In the genomic region with DNA sequence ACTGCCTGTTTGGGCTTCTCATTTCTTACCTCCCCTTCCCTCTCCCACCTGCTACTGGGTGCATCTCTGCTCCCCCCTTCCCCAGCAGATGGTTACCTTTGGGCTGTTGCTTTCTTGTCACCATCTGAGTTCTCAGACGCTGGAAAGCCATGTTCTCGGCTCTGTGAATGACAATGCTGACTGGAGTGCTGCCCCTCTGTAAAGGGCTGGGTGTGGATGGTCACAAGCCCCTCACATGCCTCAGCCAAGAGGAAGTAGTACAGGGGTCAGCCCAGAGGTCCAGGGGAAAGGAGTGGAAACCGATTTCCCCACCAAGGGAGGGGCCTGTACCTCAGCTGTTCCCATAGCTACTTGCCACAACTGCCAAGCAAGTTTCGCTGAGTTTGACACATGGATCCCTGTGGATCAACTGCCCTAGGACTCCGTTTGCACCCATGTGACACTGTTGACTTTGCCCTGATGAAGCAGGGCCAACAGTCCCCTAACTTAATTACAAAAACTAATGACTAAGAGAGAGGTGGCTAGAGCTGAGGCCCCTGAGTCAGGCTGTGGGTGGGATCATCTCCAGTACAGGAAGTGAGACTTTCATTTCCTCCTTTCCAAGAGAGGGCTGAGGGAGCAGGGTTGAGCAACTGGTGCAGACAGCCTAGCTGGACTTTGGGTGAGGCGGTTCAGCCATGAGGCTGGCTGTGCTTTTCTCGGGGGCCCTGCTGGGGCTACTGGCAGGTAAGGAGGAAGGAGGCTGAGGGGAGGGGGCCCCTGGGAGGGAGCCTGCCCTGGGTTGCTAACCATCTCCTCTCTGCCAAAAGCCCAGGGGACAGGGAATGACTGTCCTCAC, we compare ENCODE assay signal across 1 cellular context.
TF ChIP-seq lines count a peak whose summit lies in the region.

A gene with protein sequence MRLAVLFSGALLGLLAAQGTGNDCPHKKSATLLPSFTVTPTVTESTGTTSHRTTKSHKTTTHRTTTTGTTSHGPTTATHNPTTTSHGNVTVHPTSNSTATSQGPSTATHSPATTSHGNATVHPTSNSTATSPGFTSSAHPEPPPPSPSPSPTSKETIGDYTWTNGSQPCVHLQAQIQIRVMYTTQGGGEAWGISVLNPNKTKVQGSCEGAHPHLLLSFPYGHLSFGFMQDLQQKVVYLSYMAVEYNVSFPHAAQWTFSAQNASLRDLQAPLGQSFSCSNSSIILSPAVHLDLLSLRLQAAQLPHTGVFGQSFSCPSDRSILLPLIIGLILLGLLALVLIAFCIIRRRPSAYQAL (plus strand): TSS at position 638 of the 838 bp plus-strand sequence. CDS start 40 bp downstream, at position 678.

TF ChIP-seq in HepG2, 621 proteins besides CTCF, POLR2A, EP300 and RAD21 (continued from another document and continues in another):
- TF ChIP-seq, protein P1, sequence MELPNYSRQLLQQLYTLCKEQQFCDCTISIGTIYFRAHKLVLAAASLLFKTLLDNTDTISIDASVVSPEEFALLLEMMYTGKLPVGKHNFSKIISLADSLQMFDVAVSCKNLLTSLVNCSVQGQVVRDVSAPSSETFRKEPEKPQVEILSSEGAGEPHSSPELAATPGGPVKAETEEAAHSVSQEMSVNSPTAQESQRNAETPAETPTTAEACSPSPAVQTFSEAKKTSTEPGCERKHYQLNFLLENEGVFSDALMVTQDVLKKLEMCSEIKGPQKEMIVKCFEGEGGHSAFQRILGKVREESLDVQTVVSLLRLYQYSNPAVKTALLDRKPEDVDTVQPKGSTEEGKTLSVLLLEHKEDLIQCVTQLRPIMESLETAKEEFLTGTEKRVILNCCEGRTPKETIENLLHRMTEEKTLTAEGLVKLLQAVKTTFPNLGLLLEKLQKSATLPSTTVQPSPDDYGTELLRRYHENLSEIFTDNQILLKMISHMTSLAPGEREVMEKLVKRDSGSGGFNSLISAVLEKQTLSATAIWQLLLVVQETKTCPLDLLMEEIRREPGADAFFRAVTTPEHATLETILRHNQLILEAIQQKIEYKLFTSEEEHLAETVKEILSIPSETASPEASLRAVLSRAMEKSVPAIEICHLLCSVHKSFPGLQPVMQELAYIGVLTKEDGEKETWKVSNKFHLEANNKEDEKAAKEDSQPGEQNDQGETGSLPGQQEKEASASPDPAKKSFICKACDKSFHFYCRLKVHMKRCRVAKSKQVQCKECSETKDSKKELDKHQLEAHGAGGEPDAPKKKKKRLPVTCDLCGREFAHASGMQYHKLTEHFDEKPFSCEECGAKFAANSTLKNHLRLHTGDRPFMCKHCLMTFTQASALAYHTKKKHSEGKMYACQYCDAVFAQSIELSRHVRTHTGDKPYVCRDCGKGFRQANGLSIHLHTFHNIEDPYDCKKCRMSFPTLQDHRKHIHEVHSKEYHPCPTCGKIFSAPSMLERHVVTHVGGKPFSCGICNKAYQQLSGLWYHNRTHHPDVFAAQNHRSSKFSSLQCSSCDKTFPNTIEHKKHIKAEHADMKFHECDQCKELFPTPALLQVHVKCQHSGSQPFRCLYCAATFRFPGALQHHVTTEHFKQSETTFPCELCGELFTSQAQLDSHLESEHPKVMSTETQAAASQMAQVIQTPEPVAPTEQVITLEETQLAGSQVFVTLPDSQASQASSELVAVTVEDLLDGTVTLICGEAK (IDR thresholded peaks at IDR 0.05): no peak
- TF ChIP-seq, protein P1 (CRISPR knock-in tag; IDR thresholded peaks at IDR 0.05): peak; percentile 77; the same call in 1 of the 2 replicates
- TF ChIP-seq GATA4 (IDR thresholded peaks at IDR 0.05; ENCODE audit: borderline replicate concordance, low read depth) (peak; percentile 11; the same call in 1 of the 2 replicates), ZMAT3 (CRISPR knock-in tag; conservative IDR thresholded peaks at IDR 0.05) (no peak), CBX2 (IDR thresholded peaks at IDR 0.05; ENCODE audit: low read depth, low read length) (no peak), CBX2 (CRISPR knock-in tag; IDR thresholded peaks at IDR 0.05; ENCODE audit: low read depth) (no peak), U2AF1 (optimal IDR thresholded peaks at IDR 0.05; ENCODE audit: low read depth, low read length) (no peak), ZNF180 (CRISPR knock-in tag; IDR thresholded peaks at IDR 0.05; ENCODE audit: borderline replicate concordance, low read depth) (no peak), ZMYM3 (CRISPR knock-in tag; IDR thresholded peaks at IDR 0.05) (peak; percentile 17; the same call in 1 of the 2 replicates), MAZ (IDR thresholded peaks at IDR 0.05; ENCODE audit: borderline replicate concordance, low read depth, low read length) (no peak), MAZ (CRISPR knock-in tag; IDR thresholded peaks at IDR 0.05; ENCODE audit: low read depth) (peak; percentile 57), NRL (CRISPR knock-in tag; IDR thresholded peaks at IDR 0.05; ENCODE audit: borderline replicate concordance) (0 out of 2 replicates have a peak, but pooled peaks have one; percentile 37), ZNF616 (CRISPR knock-in tag; IDR thresholded peaks at IDR 0.05; ENCODE audit: low read depth) (0 out of 2 replicates have a peak, but pooled peaks have one; percentile 25), ATM (IDR thresholded peaks at IDR 0.05; ENCODE audit: borderline replicate concordance) (no peak), NAIF1 (CRISPR knock-in tag; IDR thresholded peaks at IDR 0.05; ENCODE audit: borderline replicate concordance) (no peak), ZNF33B (CRISPR knock-in tag; IDR thresholded peaks at IDR 0.05) (peak; percentile 65; the same call in 1 of the 2 replicates), ZKSCAN5 (CRISPR knock-in tag; IDR thresholded peaks at IDR 0.05) (peak; percentile 99), TGIF2 (CRISPR knock-in tag; IDR thresholded peaks at IDR 0.05) (peak; percentile 94), ZFP41 (CRISPR knock-in tag; IDR thresholded peaks at IDR 0.05; ENCODE audit: borderline replicate concordance) (no peak), ZNF430 (CRISPR knock-in tag; IDR thresholded peaks at IDR 0.05) (peak; percentile 73; the same call in 1 of the 2 replicates), ZNF441 (CRISPR knock-in tag; IDR thresholded peaks at IDR 0.05; ENCODE audit: borderline replicate concordance) (0 out of 2 replicates have a peak, but pooled peaks have one; percentile 41), SMARCE1 (IDR thresholded peaks at IDR 0.05; ENCODE audit: borderline replicate concordance) (no peak), TCF12 (IDR thresholded peaks at IDR 0.05) (no peak), TCF12 (CRISPR knock-in tag; IDR thresholded peaks at IDR 0.05) (peak; percentile 44; the same call in 1 of the 2 replicates), FOXA3 (CRISPR knock-in tag; IDR thresholded peaks at IDR 0.05) (peak; percentile 78), ZNF367 (CRISPR knock-in tag; IDR thresholded peaks at IDR 0.05; ENCODE audit: borderline replicate concordance) (0 out of 2 replicates have a peak, but pooled peaks have one; percentile 14), SMC3 (IDR thresholded peaks at IDR 0.05; ENCODE audit: low read length) (peak; percentile 32; the same call in 1 of the 2 replicates), ZNF563 (CRISPR knock-in tag; IDR thresholded peaks at IDR 0.05) (no peak), ELF3 (CRISPR knock-in tag; IDR thresholded peaks at IDR 0.05) (peak; percentile 96), ZNF44 (CRISPR knock-in tag; IDR thresholded peaks at IDR 0.05) (peak; percentile 64), ZNF629 (CRISPR knock-in tag; conservative IDR thresholded peaks at IDR 0.05) (peak; percentile 43)
- TF ChIP-seq, protein P2, sequence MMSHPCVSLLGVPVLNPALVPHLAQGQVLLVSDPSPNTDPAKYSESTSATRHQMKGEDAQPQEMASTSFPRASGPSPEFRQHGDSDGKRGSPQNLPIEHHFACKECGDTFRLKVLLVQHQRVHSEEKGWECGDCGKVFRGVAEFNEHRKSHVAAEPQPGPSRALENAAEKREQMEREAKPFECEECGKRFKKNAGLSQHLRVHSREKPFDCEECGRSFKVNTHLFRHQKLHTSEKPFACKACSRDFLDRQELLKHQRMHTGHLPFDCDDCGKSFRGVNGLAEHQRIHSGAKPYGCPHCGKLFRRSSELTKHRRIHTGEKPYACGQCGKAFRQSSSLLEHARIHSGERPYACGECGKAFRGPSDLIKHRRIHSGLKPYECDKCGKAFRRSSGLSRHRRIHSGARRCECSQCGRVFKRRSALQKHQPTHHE (CRISPR knock-in tag; IDR thresholded peaks at IDR 0.05; ENCODE audit: borderline replicate concordance): 0 out of 2 replicates have a peak, but pooled peaks have one; percentile 75
- TF ChIP-seq, protein P3, sequence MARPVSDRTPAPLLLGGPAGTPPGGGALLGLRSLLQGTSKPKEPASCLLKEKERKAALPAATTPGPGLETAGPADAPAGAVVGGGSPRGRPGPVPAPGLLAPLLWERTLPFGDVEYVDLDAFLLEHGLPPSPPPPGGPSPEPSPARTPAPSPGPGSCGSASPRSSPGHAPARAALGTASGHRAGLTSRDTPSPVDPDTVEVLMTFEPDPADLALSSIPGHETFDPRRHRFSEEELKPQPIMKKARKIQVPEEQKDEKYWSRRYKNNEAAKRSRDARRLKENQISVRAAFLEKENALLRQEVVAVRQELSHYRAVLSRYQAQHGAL (CRISPR knock-in tag; IDR thresholded peaks at IDR 0.05; ENCODE audit: not compliant biosample characterization): no peak
- TF ChIP-seq, protein P4, sequence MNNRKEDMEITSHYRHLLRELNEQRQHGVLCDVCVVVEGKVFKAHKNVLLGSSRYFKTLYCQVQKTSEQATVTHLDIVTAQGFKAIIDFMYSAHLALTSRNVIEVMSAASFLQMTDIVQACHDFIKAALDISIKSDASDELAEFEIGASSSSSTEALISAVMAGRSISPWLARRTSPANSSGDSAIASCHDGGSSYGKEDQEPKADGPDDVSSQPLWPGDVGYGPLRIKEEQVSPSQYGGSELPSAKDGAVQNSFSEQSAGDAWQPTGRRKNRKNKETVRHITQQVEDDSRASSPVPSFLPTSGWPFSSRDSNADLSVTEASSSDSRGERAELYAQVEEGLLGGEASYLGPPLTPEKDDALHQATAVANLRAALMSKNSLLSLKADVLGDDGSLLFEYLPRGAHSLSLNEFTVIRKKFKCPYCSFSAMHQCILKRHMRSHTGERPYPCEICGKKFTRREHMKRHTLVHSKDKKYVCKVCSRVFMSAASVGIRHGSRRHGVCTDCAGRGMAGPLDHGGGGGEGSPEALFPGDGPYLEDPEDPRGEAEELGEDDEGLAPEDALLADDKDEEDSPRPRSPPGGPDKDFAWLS (CRISPR knock-in tag; IDR thresholded peaks at IDR 0.05; ENCODE audit: borderline replicate concordance): 0 out of 2 replicates have a peak, but pooled peaks have one; percentile 1
- TF ChIP-seq, protein P5, sequence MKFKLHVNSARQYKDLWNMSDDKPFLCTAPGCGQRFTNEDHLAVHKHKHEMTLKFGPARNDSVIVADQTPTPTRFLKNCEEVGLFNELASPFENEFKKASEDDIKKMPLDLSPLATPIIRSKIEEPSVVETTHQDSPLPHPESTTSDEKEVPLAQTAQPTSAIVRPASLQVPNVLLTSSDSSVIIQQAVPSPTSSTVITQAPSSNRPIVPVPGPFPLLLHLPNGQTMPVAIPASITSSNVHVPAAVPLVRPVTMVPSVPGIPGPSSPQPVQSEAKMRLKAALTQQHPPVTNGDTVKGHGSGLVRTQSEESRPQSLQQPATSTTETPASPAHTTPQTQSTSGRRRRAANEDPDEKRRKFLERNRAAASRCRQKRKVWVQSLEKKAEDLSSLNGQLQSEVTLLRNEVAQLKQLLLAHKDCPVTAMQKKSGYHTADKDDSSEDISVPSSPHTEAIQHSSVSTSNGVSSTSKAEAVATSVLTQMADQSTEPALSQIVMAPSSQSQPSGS (CRISPR knock-in tag; IDR thresholded peaks at IDR 0.05): peak; percentile 42; the same call in 1 of the 2 replicates
- TF ChIP-seq, protein P6, sequence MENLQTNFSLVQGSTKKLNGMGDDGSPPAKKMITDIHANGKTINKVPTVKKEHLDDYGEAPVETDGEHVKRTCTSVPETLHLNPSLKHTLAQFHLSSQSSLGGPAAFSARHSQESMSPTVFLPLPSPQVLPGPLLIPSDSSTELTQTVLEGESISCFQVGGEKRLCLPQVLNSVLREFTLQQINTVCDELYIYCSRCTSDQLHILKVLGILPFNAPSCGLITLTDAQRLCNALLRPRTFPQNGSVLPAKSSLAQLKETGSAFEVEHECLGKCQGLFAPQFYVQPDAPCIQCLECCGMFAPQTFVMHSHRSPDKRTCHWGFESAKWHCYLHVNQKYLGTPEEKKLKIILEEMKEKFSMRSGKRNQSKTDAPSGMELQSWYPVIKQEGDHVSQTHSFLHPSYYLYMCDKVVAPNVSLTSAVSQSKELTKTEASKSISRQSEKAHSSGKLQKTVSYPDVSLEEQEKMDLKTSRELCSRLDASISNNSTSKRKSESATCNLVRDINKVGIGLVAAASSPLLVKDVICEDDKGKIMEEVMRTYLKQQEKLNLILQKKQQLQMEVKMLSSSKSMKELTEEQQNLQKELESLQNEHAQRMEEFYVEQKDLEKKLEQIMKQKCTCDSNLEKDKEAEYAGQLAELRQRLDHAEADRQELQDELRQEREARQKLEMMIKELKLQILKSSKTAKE (CRISPR knock-in tag; IDR thresholded peaks at IDR 0.05; ENCODE audit: borderline replicate concordance): no peak
- TF ChIP-seq, protein P7, sequence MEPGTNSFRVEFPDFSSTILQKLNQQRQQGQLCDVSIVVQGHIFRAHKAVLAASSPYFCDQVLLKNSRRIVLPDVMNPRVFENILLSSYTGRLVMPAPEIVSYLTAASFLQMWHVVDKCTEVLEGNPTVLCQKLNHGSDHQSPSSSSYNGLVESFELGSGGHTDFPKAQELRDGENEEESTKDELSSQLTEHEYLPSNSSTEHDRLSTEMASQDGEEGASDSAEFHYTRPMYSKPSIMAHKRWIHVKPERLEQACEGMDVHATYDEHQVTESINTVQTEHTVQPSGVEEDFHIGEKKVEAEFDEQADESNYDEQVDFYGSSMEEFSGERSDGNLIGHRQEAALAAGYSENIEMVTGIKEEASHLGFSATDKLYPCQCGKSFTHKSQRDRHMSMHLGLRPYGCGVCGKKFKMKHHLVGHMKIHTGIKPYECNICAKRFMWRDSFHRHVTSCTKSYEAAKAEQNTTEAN (CRISPR knock-in tag; conservative IDR thresholded peaks at IDR 0.05): 0 out of 2 replicates have a peak, but pooled peaks have one; percentile 33
